Comparison of ENCODE assay signal across 18 cellular contexts in the genomic region with DNA sequence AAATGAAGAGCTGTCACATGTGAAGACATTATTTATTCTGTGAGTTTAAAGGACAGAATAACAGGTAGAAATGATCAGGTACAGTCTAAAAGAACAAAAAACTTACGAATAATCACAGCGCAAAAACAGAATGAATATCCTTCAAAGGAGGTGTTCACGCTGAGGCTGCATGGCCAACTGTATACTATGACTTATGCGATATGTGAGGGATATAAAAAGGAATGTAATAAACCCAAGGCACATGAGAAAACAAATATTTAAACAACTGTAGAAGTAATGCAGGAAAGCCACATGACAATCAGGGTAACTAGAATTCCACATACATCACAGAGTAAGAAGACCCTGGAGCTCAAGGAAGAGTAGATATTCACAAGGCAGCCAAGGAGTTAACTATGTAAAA.
DNase-seq lines count a peak whose midpoint lies in the region; ATAC-seq, FAIRE-seq and TF ChIP-seq lines count a peak whose summit lies in the region.
"Had no signal": no experiment of that assay in that cellular context is flagged by ENCODE, and none has a peak within 500 bp of the region (broad histone marks: within the 10 kb centered on the region; RNA-seq: fewer than 3 reads in every experiment).

No MANE protein-coding gene starts in this region.

- H3K79me2 ChIP-seq in OCI-LY3 (ENCODE audit: low read length), result peaks cover 14% of the 10 kb centered on the region
- H3K79me2 ChIP-seq in keratinocyte (ENCODE audit: control insufficient read depth, insufficient read depth, low read length), result no peaks in the 10 kb centered on the region

- no peak overlapping the region for H3K9ac ChIP-seq in OCI-LY3 (ENCODE audit: low read length)
- H3K9ac ChIP-seq in keratinocyte (ENCODE audit: control insufficient read depth, extremely low read depth, insufficient read depth, low read length), result no peak overlapping the region
- H3K9ac ChIP-seq: GM23248 had no signal

- H3K4me1 ChIP-seq in OCI-LY3 (ENCODE audit: low read length) (peaks cover 58% of the 10 kb centered on the region), keratinocyte (ENCODE audit: control insufficient read depth, extremely low read depth, insufficient read depth, low read length) (no peaks in the 10 kb centered on the region)

- H4K20me1 ChIP-seq in OCI-LY3 (ENCODE audit: insufficient read depth, low read length) (no peaks in the 10 kb centered on the region), keratinocyte (ENCODE audit: control insufficient read depth, extremely low read depth, insufficient read depth, low read length) (no peaks in the 10 kb centered on the region)

- TF ChIP-seq POLR2A in GM12892 (IDR thresholded peaks at IDR 0.05; ENCODE audit: low read depth, low read length), result no peak

- ATAC-seq in HG03354 (IDR thresholded peaks at IDR 0.05; ENCODE audit: poor library complexity, severe bottlenecking, unreplicated experiment) (no peak), GM19351 (IDR thresholded peaks at IDR 0.05; ENCODE audit: unreplicated experiment) (no peak)

- H3K4me2 ChIP-seq in OCI-LY3 (ENCODE audit: low read length) (no peak overlapping the region), keratinocyte (ENCODE audit: control insufficient read depth, extremely low read depth, insufficient read depth, low read depth, low read length) (no peak overlapping the region)

- H2AFZ ChIP-seq in OCI-LY3 (ENCODE audit: low read depth, low read length), result no peak overlapping the region
- H2AFZ ChIP-seq in keratinocyte (ENCODE audit: control insufficient read depth, low read length), result no peak overlapping the region
- H2AFZ ChIP-seq: GM23248 had no signal

- dilution Hi-C loops in keratinocyte (cut with MboI; ENCODE audit: extremely low pct_ligation_motif_present, low sequenced_read_pairs), result no loop called here

- H3K36me3 ChIP-seq in OCI-LY3 (replicated peaks; ENCODE audit: low read depth, low read length), result peaks cover 62% of the 10 kb centered on the region
- H3K36me3 ChIP-seq in keratinocyte (ENCODE audit: control insufficient read depth in 2 of 2, extremely low read depth in 1 of 2, insufficient read depth in 2 of 2, low read length in 2 of 2), result no peaks in the 10 kb centered on the region

- H3K9me3 ChIP-seq in OCI-LY3 (ENCODE audit: insufficient read depth, low read length) (no peaks in the 10 kb centered on the region), keratinocyte (ENCODE audit: control insufficient read depth, low read depth, low read length) (no peaks in the 10 kb centered on the region)

- no peak for TF ChIP-seq CTCF in OCI-LY3 (IDR thresholded peaks at IDR 0.05; ENCODE audit: low read depth, low read length)
- TF ChIP-seq CTCF in keratinocyte (optimal IDR thresholded peaks at IDR 0.05 in 1 of 3, IDR thresholded peaks at IDR 0.05 in 1 of 3, conservative IDR thresholded peaks at IDR 0.05 in 1 of 3; ENCODE audit: extremely low read depth in 1 of 3, insufficient read depth in 2 of 3, low read length in 3 of 3), result no peak

- H3K9me1 ChIP-seq in keratinocyte (ENCODE audit: control insufficient read depth, extremely low read depth, insufficient read depth, low read length), result no peaks in the 10 kb centered on the region

- H3K27ac ChIP-seq in OCI-LY3 (ENCODE audit: low read length) (0 out of 2 replicates have a peak overlapping the region, but pooled peaks have one; percentile 1), keratinocyte (ENCODE audit: control insufficient read depth, insufficient read depth, low read length) (no peak overlapping the region)
- H3K27ac ChIP-seq: GM23248 had no signal

- peak; percentile 5 for FAIRE-seq in GM12892 (lab: Jason Lieb, UNC)
- FAIRE-seq in keratinocyte (lab: Jason Lieb, UNC), result peak; percentile 32
- FAIRE-seq: GM12891, H1 had no signal

- H3K4me3 ChIP-seq in OCI-LY3 (ENCODE audit: low read length), result no peak overlapping the region
- no peak overlapping the region for H3K4me3 ChIP-seq in keratinocyte (ENCODE audit: control insufficient read depth in 2 of 3, extremely low read depth in 1 of 3, insufficient read depth in 2 of 3, low read depth in 1 of 3, low read length in 3 of 3)
- H3K4me3 ChIP-seq: GM23248 had no signal

- H3K27me3 ChIP-seq in OCI-LY3 (ENCODE audit: low read depth, low read length) (no peaks in the 10 kb centered on the region), keratinocyte (ENCODE audit: control insufficient read depth, extremely low read depth, insufficient read depth, low read length) (no peaks in the 10 kb centered on the region)

- no peak for DNase-seq in GM12892 (ENCODE audit: insufficient read length)
- no peak for DNase-seq in keratinocyte (ENCODE audit: low read depth, low spot score)
- no peak for DNase-seq in SK-N-DZ (ENCODE audit: low spot score)
- DNase-seq: C1 segment of cervical spinal cord; Calu3; CD4-positive, alpha-beta memory T cell; COR-L47; DMS53; DMS79 treated with DMSO at 0.1 percent for 48 hours; GF-D8; GM23248; H7; HCEC 1CT had no signal
